14 cellular contexts compared by ENCODE assay signal in the genomic region with DNA sequence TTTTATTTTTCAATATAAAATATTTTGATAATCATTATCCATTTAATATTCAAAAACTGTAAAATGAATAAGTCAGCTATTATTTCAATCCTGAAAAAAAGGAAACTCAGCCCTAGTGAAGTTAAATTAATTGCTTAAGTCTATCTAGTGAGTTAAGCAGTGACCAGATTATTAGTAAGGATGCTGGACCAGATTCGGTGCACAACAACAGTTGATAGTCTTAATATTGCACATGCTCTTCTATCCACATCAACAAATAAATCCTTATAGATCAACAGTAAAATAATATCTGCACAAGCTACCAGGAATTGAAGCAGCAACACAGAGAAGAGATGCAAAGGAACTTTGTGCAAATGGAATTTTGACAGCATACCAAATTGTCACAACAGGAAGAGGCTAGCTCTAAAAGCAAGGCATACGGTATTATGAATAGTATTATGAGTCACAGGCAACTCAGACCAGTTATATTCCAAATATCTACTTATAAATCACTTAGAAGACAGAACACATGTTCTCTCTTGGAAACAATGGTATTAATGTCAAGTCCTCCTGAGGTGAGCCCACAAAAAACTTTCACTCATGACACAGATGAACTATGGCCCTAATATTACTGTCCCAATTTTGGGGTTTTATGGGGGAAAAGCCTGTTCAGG. TPM values are rescaled to one million over a fixed set of nuclear protein-coding genes. Genes with fewer than 3 reads are reported as not detected.
DNase-seq lines count a peak whose midpoint lies in the region; ATAC-seq and TF ChIP-seq lines count a peak whose summit lies in the region.
"Had no signal": no experiment of that assay in that cellular context is flagged by ENCODE, and none has a peak within 500 bp of the region (broad histone marks: within the 10 kb centered on the region; RNA-seq: fewer than 3 reads in every experiment).

No MANE protein-coding gene starts in this region.

- H3K27me3 Mint-ChIP-seq in activated T-helper 17 cell treated with anti-CD3 and anti-CD28 coated beads, Interleukin-2, amount 50 U/mL, for 72 hours, result no peaks in the 10 kb centered on the region
- no peaks in the 10 kb centered on the region for H3K27me3 Mint-ChIP-seq in endodermal cell (ENCODE audit: insufficient read depth)

- 95% methylated on average over 2 of the region's 2 CpGs; no CpG with 5 or more reads in 1 of the 2 experiments for WGBS in endodermal cell (ENCODE audit: insufficient coverage in 1 of 2, insufficient read length in 1 of 2), 2 experiments
- 48% methylated on average over 2 of the region's 2 CpGs for WGBS in prostate gland

- H3K4me1 ChIP-seq in endodermal cell (ENCODE audit: control insufficient read depth, insufficient read depth, low read length), result no peaks in the 10 kb centered on the region
- H3K4me1 ChIP-seq in prostate gland (replicated peaks), result no peaks in the 10 kb centered on the region
- H3K4me1 ChIP-seq: neural progenitor cell had no signal

- no peaks in the 10 kb centered on the region for H3K36me3 ChIP-seq in endodermal cell (ENCODE audit: control insufficient read depth, insufficient read depth, low read length)
- no peaks in the 10 kb centered on the region for H3K36me3 ChIP-seq in prostate gland

- H3K27ac Mint-ChIP-seq in activated T-helper 17 cell treated with anti-CD3 and anti-CD28 coated beads, Interleukin-2, amount 50 U/mL, for 72 hours, result no peak overlapping the region
- H3K27ac Mint-ChIP-seq in endodermal cell, result no peak overlapping the region
- H3K27ac Mint-ChIP-seq: activated naive CD4-positive, alpha-beta T cell treated with anti-CD3 and anti-CD28 coated beads, Interleukin-2, amount 50 U/mL, for 72 hours; neural progenitor cell had no signal

- intact Hi-C loops in prostate gland (cut with DNase I), result no loop called here

- H3K4me3 Mint-ChIP-seq in activated T-helper 17 cell treated with anti-CD3 and anti-CD28 coated beads, Interleukin-2, amount 50 U/mL, for 72 hours, result peak overlapping the region; percentile 4
- no peak overlapping the region for H3K4me3 Mint-ChIP-seq in endodermal cell
- H3K4me3 Mint-ChIP-seq: neural progenitor cell had no signal

- peaks cover 12% of the 10 kb centered on the region for H3K4me1 Mint-ChIP-seq in activated T-helper 17 cell treated with anti-CD3 and anti-CD28 coated beads, Interleukin-2, amount 50 U/mL, for 72 hours
- H3K4me1 Mint-ChIP-seq in endodermal cell, result no peaks in the 10 kb centered on the region
- H3K4me1 Mint-ChIP-seq: neural progenitor cell had no signal

- H3K9me3 Mint-ChIP-seq in activated T-helper 17 cell treated with anti-CD3 and anti-CD28 coated beads, Interleukin-2, amount 50 U/mL, for 72 hours, result no peaks in the 10 kb centered on the region
- peaks cover 6% of the 10 kb centered on the region for H3K9me3 Mint-ChIP-seq in endodermal cell
- H3K9me3 Mint-ChIP-seq: activated naive CD4-positive, alpha-beta T cell treated with anti-CD3 and anti-CD28 coated beads, Interleukin-2, amount 50 U/mL, for 72 hours; neural progenitor cell had no signal

- H3K27ac ChIP-seq in endodermal cell (ENCODE audit: low read depth, low read length) (no peak overlapping the region), prostate gland (no peak overlapping the region)
- H3K27ac ChIP-seq: C4-2B, neural progenitor cell had no signal

- DNase-seq in A172 (ENCODE audit: low spot score), result peak; percentile 81
- peak; percentile 87 for DNase-seq in ELR (ENCODE audit: low read depth)
- DNase-seq in foreskin fibroblast, result peak; percentile 38 to 73
- no peak for DNase-seq in NCI-H2171 treated with DMSO at 0.1 percent for 48 hours (lab: John Stamatoyannopoulos, UW)
- no peak for DNase-seq in pons (ENCODE audit: low spot score)
- no peak for DNase-seq in endodermal cell
- no peak for DNase-seq in prostate gland (ENCODE audit: low spot score)
- DNase-seq: kidney; NCI-H82; stimulated activated CD4-positive, alpha-beta T cell treated with anti-CD3 and anti-CD28 coated beads, Interleukin-2, amount 100 ng/mL, for 24 hours had no signal

- peaks cover 74% of the 10 kb centered on the region for H3K36me3 Mint-ChIP-seq in activated T-helper 17 cell treated with anti-CD3 and anti-CD28 coated beads, Interleukin-2, amount 50 U/mL, for 72 hours (ENCODE audit: low read depth)
- H3K36me3 Mint-ChIP-seq in endodermal cell (ENCODE audit: low read depth), result peaks cover 16% of the 10 kb centered on the region

- no peak for TF ChIP-seq POLR2A in prostate gland (IDR thresholded peaks at IDR 0.05)

- no peak overlapping the region for H3K9ac ChIP-seq in endodermal cell (ENCODE audit: extremely low read depth, low read length, poor library complexity, severe bottlenecking)
- H3K9ac ChIP-seq: neural progenitor cell had no signal

- TF ChIP-seq CTCF in foreskin fibroblast (IDR thresholded peaks at IDR 0.05; ENCODE audit: low read depth, low read length) (no peak), endodermal cell (conservative IDR thresholded peaks at IDR 0.05) (no peak), prostate gland (IDR thresholded peaks at IDR 0.05) (no peak)

- no peak overlapping the region for H3K4me3 ChIP-seq in foreskin fibroblast (ENCODE audit: low read depth in 1 of 2, low read length in 2 of 2)
- H3K4me3 ChIP-seq in endodermal cell (ENCODE audit: low read length), result no peak overlapping the region
- no peak overlapping the region for H3K4me3 ChIP-seq in prostate gland
- H3K4me3 ChIP-seq: neural progenitor cell had no signal

- H3K9me3 ChIP-seq in endodermal cell (ENCODE audit: control insufficient read depth, low read length) (no peaks in the 10 kb centered on the region), prostate gland (no peaks in the 10 kb centered on the region)

- H3K27me3 ChIP-seq in endodermal cell (ENCODE audit: control insufficient read depth, insufficient read depth, low read length, poor library complexity, severe bottlenecking) (no peaks in the 10 kb centered on the region), prostate gland (replicated peaks; ENCODE audit: insufficient read depth) (no peaks in the 10 kb centered on the region)
- H3K27me3 ChIP-seq: neural progenitor cell had no signal

- peak; percentile 52 for ATAC-seq in activated T-helper 17 cell treated with anti-CD3 and anti-CD28 coated beads, Interleukin-2, amount 50 U/mL, for 72 hours (replicated peaks)
- ATAC-seq: activated naive CD4-positive, alpha-beta T cell treated with anti-CD3 and anti-CD28 coated beads, Interleukin-2, amount 50 U/mL, for 72 hours had no signal

RNA-seq across cellular contexts. Expression of a gene that starts 24.9 kb away (rescaled TPM):
- 25.9 and 47.1 TPM in 2 replicates for total RNA-seq in A172 (2014; rRNA removed; shearing (Covaris generic))
- 10 to 100 TPM; 67.0 to 85.2 TPM for total RNA-seq in activated T-helper 17 cell treated with anti-CD3 and anti-CD28 coated beads, Interleukin-2, amount 50 U/mL, for 72 hours
- total RNA-seq in endodermal cell (10 to 100 TPM; 28.7 to 47.2 TPM), prostate gland (10 to 100 TPM; 53.5 to 60.2 TPM)
- polyA plus RNA-seq in endodermal cell (2013, experiment 1 of 2), result 13.0 TPM
- polyA plus RNA-seq in endodermal cell (2013, experiment 2 of 2), result 13.2 TPM

RNA-seq across cellular contexts. Expression of a gene that starts 31.4 kb away (rescaled TPM):
- total RNA-seq in A172 (2014; rRNA removed; shearing (Covaris generic)), result 0.26 TPM in 1 of 2 replicates, not detected in the other
- 1 to 10 TPM; 1.3 to 5.8 TPM for total RNA-seq in activated T-helper 17 cell treated with anti-CD3 and anti-CD28 coated beads, Interleukin-2, amount 50 U/mL, for 72 hours
- total RNA-seq in endodermal cell (not detected), prostate gland (under 1 TPM; 0.28 to 0.36 TPM)
- not detected for polyA plus RNA-seq in endodermal cell (2013, experiment 1 of 2)
- polyA plus RNA-seq in endodermal cell (2013, experiment 2 of 2), result not detected

Comparison
In these comparisons a context has a peak if more than half of its experiments do, and no peak if none do; other contexts are left out.
1. DNase-seq: peak in A172 (single experiment), ELR (single experiment) and foreskin fibroblast (2 of 2); none in NCI-H2171 treated with DMSO at 0.1 percent for 48 hours (single experiment), pons (single experiment), endodermal cell (single experiment) and prostate gland (single experiment).